ENCODE assay signal across 18 cellular contexts in the genomic region with DNA sequence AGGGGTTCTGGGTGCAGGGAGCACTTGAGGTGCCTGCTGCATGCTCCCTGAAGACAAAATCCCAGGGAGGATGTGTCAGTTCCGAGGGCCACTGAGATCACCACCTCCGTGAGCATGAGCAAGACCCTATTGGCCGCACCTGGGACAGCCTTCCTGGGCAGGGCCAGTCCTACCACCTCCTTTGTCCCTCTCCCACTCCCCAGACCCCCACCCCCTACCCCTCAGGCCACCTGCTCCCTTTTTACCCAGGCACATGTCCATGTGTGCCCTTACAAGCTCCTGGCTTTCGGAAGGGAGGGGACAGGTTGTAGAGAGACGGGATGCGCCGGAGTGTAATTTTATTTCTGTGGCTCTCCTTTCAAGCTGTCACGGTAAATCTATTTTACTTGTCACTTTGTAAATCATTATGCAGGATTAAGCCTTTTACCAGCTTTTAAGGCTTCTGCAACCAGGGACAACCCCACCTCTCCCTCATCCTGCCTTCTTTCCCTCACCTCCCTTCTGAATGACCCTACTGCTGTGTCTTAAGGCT. TPM values are rescaled to one million over a fixed set of nuclear protein-coding genes. Genes with fewer than 3 reads are reported as not detected.
DNase-seq lines count a peak whose midpoint lies in the region; ATAC-seq and TF ChIP-seq lines count a peak whose summit lies in the region.
"Had no signal": no experiment of that assay in that cellular context is flagged by ENCODE, and none has a peak within 500 bp of the region (broad histone marks: within the 10 kb centered on the region; RNA-seq: fewer than 3 reads in every experiment).

No MANE protein-coding gene starts in this region.

- no peak for TF ChIP-seq CTCF in C4-2B (conservative IDR thresholded peaks at IDR 0.05)
- no peak for TF ChIP-seq CTCF in neural cell (IDR thresholded peaks at IDR 0.05; ENCODE audit: poor library complexity, severe bottlenecking)
- no peak for TF ChIP-seq CTCF in ovary (IDR thresholded peaks at IDR 0.05)

- H3F3A ChIP-seq in neural cell (ENCODE audit: insufficient read depth, low read length, poor library complexity, severe bottlenecking), result no peaks in the 10 kb centered on the region

- peaks cover 22% of the 10 kb centered on the region for H4K20me1 ChIP-seq in neural cell (ENCODE audit: insufficient read depth)

- H3K9ac ChIP-seq in neural cell (ENCODE audit: low read length), result peak overlapping the region; percentile 42

- TF ChIP-seq RAD21 in neural cell (conservative IDR thresholded peaks at IDR 0.05), result no peak

- TF ChIP-seq POLR2A in ovary (IDR thresholded peaks at IDR 0.05), result no peak

- H2AFZ ChIP-seq in neural cell (ENCODE audit: low read depth, low read length), result no peak overlapping the region

- H3K4me3 ChIP-seq in H7 (ENCODE audit: insufficient read depth, low read depth, low read length) (no peak overlapping the region), neural cell (ENCODE audit: low read length) (peak overlapping the region; percentile 43), ovary (no peak overlapping the region)
- H3K4me3 ChIP-seq: lung, skin epidermis, testis had no signal

- intact Hi-C loops in ovary (cut with DNase I), result loop anchor here in 1 of 4 donors (10.0 kb wide), 1 partner anchor 865 kb away; no protein-coding TSS in a partner anchor

- ATAC-seq in stimulated activated naive CD8-positive, alpha-beta T cell treated with anti-CD3 and anti-CD28 coated beads, Interleukin-15, Interleukin-2, amounts not matched to agents 100 U/mL and 50 U/mL, for 24 hours, result no peak
- no peak for ATAC-seq in HG03135 (IDR thresholded peaks at IDR 0.05; ENCODE audit: unreplicated experiment)
- ATAC-seq: esophagus mucosa had no signal

- H3K27me3 ChIP-seq in H7 (ENCODE audit: control insufficient read depth, insufficient read depth, low read length), result no peaks in the 10 kb centered on the region
- H3K27me3 ChIP-seq in neural cell (ENCODE audit: insufficient read depth, low read depth, low read length), result no peaks in the 10 kb centered on the region
- no peaks in the 10 kb centered on the region for H3K27me3 ChIP-seq in ovary
- H3K27me3 ChIP-seq: testis had no signal

- peak overlapping the region; percentile 9 for H3K4me2 ChIP-seq in neural cell (ENCODE audit: low read length)

- DNase-seq in H7 (peak; percentile 68), SK-N-DZ (ENCODE audit: low spot score) (peak; percentile 73), ovary (no peak), KG1 (lab: John Stamatoyannopoulos, UW) (no peak)
- no peak for DNase-seq in stimulated activated naive CD8-positive, alpha-beta T cell treated with anti-CD3 and anti-CD28 coated beads, Interleukin-15, Interleukin-2, amounts not matched to agents 100 U/mL and 50 U/mL, for 24 hours
- DNase-seq: activated naive CD8-positive, alpha-beta T cell treated with anti-CD3 and anti-CD28 coated beads for 36 hours; naive B cell; NCI-H146; posterior cingulate gyrus; stimulated activated CD4-positive, alpha-beta T cell treated with anti-CD3 and anti-CD28 coated beads, Interleukin-4, amount 100 ng/mL, for 24 hours; T-helper 1 cell had no signal

- WGBS in ovary, 3 donors, result 90 to 92% (median 91%) methylated on average over 8 of the region's 8 CpGs

- peak; percentile 87 for TF ChIP-seq EP300 in neural cell (conservative IDR thresholded peaks at IDR 0.05; ENCODE audit: poor library complexity, severe bottlenecking)
- no peak for TF ChIP-seq EP300 in ovary (IDR thresholded peaks at IDR 0.05)

- H3K27ac ChIP-seq in C4-2B (peak overlapping the region; percentile 76), neural cell (ENCODE audit: low read length) (peak overlapping the region; percentile 87), ovary (no peak overlapping the region)
- H3K27ac ChIP-seq: testis had no signal

- H3K9me3 ChIP-seq in neural cell (ENCODE audit: low read length) (no peaks in the 10 kb centered on the region), ovary (no peaks in the 10 kb centered on the region)
- H3K9me3 ChIP-seq: testis had no signal

- H3K79me2 ChIP-seq in neural cell (replicated peaks; ENCODE audit: insufficient read depth, low read length), result peaks cover 93% of the 10 kb centered on the region

- H3K36me3 ChIP-seq in H7 (replicated peaks; ENCODE audit: control insufficient read depth, insufficient read depth, low read length) (no peaks in the 10 kb centered on the region), neural cell (ENCODE audit: insufficient read depth, low read length) (no peaks in the 10 kb centered on the region), ovary (no peaks in the 10 kb centered on the region)

- H3K4me1 ChIP-seq in ovary (ENCODE audit: insufficient read depth), result peaks cover 47% of the 10 kb centered on the region

- H3K9me2 ChIP-seq in neural cell (ENCODE audit: insufficient read depth, low read length), result no peaks in the 10 kb centered on the region

TF ChIP-seq in neural cell, 6 proteins besides CTCF, POLR2A, EP300 and RAD21:
- TF ChIP-seq TAF1 (IDR thresholded peaks at IDR 0.05; ENCODE audit: low read depth), result no peak

RNA-seq across cellular contexts. Expression of gene ZMIZ1, which starts 20.9 kb away (rescaled TPM):
- total RNA-seq in H7 (2014; rRNA removed; shearing (Covaris generic)), result 20.4 and 27.2 TPM in 2 replicates
- polyA plus RNA-seq in SK-N-DZ (2014; cell fraction: cytosol; rRNA removed), result 59.1 and 66.8 TPM in 2 replicates
- 30.6 and 71.5 TPM in 2 replicates for polyA plus RNA-seq in SK-N-DZ (2014; cell fraction: nucleus; rRNA removed)
- polyA plus RNA-seq in neural cell (26.8 and 63.9 TPM in 2 replicates), ovary (10 to 100 TPM; 36.5 to 40.3 TPM)
- polyA minus RNA-seq in neural cell, result 62.6 and 99.6 TPM in 2 replicates
- total RNA-seq in ovary, result 100 to 1,000 TPM in 2 of 7 donors, 10 to 100 TPM in 5; 30.3 to 117 (median 86.3) TPM

Comparison
In these comparisons a context has a peak if more than half of its experiments do, and no peak if none do; other contexts are left out.
1. H3K27ac ChIP-seq: peak in C4-2B (single experiment) and neural cell (single experiment); none in ovary (0 of 2).
2. DNase-seq: peak in H7 (single experiment) and SK-N-DZ (single experiment); none in ovary (0 of 5), stimulated activated naive CD8-positive, alpha-beta T cell treated with anti-CD3 and anti-CD28 coated beads, Interleukin-15, Interleukin-2, amounts not matched to agents 100 U/mL and 50 U/mL, for 24 hours (single experiment) and KG1 (single experiment).